ENCODE assay signal across 1 cellular context in genomic region chr12:124740691-124741137, GRCh38.
TF ChIP-seq lines count a peak whose summit lies in the region.

No MANE protein-coding gene starts in this region.

TF ChIP-seq in HepG2, 621 proteins besides CTCF, POLR2A, EP300 and RAD21 (continued from another document):
- TF ChIP-seq ARID5B (CRISPR knock-in tag; IDR thresholded peaks at IDR 0.05) = no peak
- no peak for TF ChIP-seq RARG (CRISPR knock-in tag; IDR thresholded peaks at IDR 0.05; ENCODE audit: low read depth)
- peak; percentile 49; the same call in 1 of the 2 replicates for TF ChIP-seq SAP130 (CRISPR knock-in tag; IDR thresholded peaks at IDR 0.05; ENCODE audit: low read depth)
- TF ChIP-seq BRCA1 (CRISPR knock-in tag; IDR thresholded peaks at IDR 0.05) = no peak
- no peak for TF ChIP-seq ZBTB20 (CRISPR knock-in tag; IDR thresholded peaks at IDR 0.05; ENCODE audit: borderline replicate concordance, low read depth)
- peak; percentile 30; the same call in 1 of the 2 replicates for TF ChIP-seq TFAP4 (IDR thresholded peaks at IDR 0.05; ENCODE audit: borderline replicate concordance, low read depth)
- no peak for TF ChIP-seq SAFB2 (CRISPR knock-in tag; IDR thresholded peaks at IDR 0.05; ENCODE audit: borderline replicate concordance, low read depth)
- no peak for TF ChIP-seq FOXM1 (CRISPR knock-in tag; IDR thresholded peaks at IDR 0.05)
- TF ChIP-seq HOMEZ (CRISPR knock-in tag; IDR thresholded peaks at IDR 0.05; ENCODE audit: low read depth) = no peak
- TF ChIP-seq ZMAT3 (CRISPR knock-in tag; conservative IDR thresholded peaks at IDR 0.05) = no peak
- TF ChIP-seq ZBTB8A (CRISPR knock-in tag; IDR thresholded peaks at IDR 0.05; ENCODE audit: borderline replicate concordance, low read depth) = no peak
- TF ChIP-seq ZNF790 (CRISPR knock-in tag; IDR thresholded peaks at IDR 0.05; ENCODE audit: borderline replicate concordance) = no peak
- peak; percentile 28; the same call in 1 of the 2 replicates for TF ChIP-seq ZFP91 (CRISPR knock-in tag; IDR thresholded peaks at IDR 0.05; ENCODE audit: borderline replicate concordance)
- TF ChIP-seq NPAS2 (CRISPR knock-in tag; IDR thresholded peaks at IDR 0.05; ENCODE audit: borderline replicate concordance) = no peak
- TF ChIP-seq ZSCAN31 (CRISPR knock-in tag; IDR thresholded peaks at IDR 0.05; ENCODE audit: low read depth) = no peak
- TF ChIP-seq ZNF33B (CRISPR knock-in tag; IDR thresholded peaks at IDR 0.05) = no peak
- TF ChIP-seq IKZF4 (CRISPR knock-in tag; IDR thresholded peaks at IDR 0.05; ENCODE audit: borderline replicate concordance, low read depth, not compliant biosample characterization) = no peak
- no peak for TF ChIP-seq KDM6A (CRISPR knock-in tag; IDR thresholded peaks at IDR 0.05; ENCODE audit: low read depth)
- peak; percentile 29; the same call in 1 of the 2 replicates for TF ChIP-seq ZNF687 (CRISPR knock-in tag; IDR thresholded peaks at IDR 0.05)
- no peak for TF ChIP-seq CENPX (CRISPR knock-in tag; IDR thresholded peaks at IDR 0.05)
- 0 out of 2 replicates have a peak, but pooled peaks have one; percentile 52 for TF ChIP-seq ZNF292 (CRISPR knock-in tag; IDR thresholded peaks at IDR 0.05; ENCODE audit: borderline replicate concordance, low read depth)
